In the genomic region with DNA sequence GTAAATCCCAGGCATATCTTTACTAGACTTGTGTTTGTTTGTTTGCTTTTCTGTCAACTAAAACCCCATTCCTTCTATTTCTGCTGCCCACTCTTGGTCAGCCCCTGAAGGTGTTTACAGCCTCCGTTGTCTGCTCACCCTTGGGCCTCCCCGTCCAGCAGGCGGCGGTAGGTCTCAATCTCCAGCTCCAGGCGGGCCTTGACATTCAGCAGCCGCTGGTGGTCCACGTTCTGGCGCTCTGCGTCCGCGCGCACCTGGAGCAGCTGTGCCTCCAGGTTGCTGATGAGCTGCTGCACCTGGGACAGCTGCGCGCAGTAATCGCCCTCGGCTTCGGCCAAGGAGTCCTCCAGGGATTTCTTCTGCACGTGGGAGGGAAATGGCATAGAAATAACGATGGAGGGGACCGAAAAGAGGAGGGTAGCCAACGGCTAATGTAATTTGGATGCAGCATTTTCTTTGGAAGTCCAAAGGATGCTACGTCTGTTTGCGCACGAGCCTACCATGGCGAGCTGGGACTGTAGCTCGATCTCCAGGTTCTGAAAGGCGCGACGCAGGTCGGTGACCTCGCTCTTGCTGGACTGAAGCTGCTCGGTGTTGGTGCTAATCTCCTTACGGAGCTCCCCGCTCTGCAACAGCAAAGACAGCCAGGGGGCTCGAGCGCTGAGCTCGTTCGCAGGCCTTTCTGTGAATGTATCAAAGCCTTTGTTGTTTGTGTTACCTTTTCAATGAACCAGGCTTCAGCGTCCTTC, we compare ENCODE assay signal across 1 cellular context.
A peak's percentile ranks its signal among the peaks of the same experiment; 100 is the strongest.
TF ChIP-seq lines count a peak whose summit lies in the region.

No MANE protein-coding gene starts in this region.

TF ChIP-seq in H1, 55 proteins besides CTCF, POLR2A, EP300 and RAD21 (continued from another document):
- TF ChIP-seq, protein P1, sequence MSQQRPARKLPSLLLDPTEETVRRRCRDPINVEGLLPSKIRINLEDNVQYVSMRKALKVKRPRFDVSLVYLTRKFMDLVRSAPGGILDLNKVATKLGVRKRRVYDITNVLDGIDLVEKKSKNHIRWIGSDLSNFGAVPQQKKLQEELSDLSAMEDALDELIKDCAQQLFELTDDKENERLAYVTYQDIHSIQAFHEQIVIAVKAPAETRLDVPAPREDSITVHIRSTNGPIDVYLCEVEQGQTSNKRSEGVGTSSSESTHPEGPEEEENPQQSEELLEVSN (IDR thresholded peaks at IDR 0.05): peak; percentile 61; the same call in 1 of the 2 replicates
- TF ChIP-seq TAF1 (IDR thresholded peaks at IDR 0.05; ENCODE audit: low read depth, low read length) (no peak), CBX8 (IDR thresholded peaks at IDR 0.05; ENCODE audit: borderline replicate concordance, low read depth, low read length) (no peak), FOSL1 (IDR thresholded peaks at IDR 0.05; ENCODE audit: insufficient read depth, low read depth, low read length) (no peak), NANOG (IDR thresholded peaks at IDR 0.05; ENCODE audit: insufficient read depth, low read depth, low read length, poor library complexity, severe bottlenecking) (peak; percentile 23), KDM1A (IDR thresholded peaks at IDR 0.05; ENCODE audit: borderline replicate concordance, low read length) (no peak), CHD2 (IDR thresholded peaks at IDR 0.05; ENCODE audit: low read length) (peak; percentile 33; the same call in 1 of the 2 replicates), RNF2 (IDR thresholded peaks at IDR 0.05; ENCODE audit: borderline replicate concordance, low read depth, low read length, missing control alignments, poor library complexity, severe bottlenecking) (no peak), YY1 (IDR thresholded peaks at IDR 0.05; ENCODE audit: low read depth, low read length) (0 out of 2 replicates have a peak, but pooled peaks have one; percentile 31), CTBP2 (IDR thresholded peaks at IDR 0.05; ENCODE audit: borderline replicate concordance, insufficient read depth, insufficient read length, low read length) (peak; percentile 56), MAX (IDR thresholded peaks at IDR 0.05) (peak; percentile 61), TAF7 (optimal IDR thresholded peaks at IDR 0.05; ENCODE audit: borderline replicate concordance, low read depth, low read length) (peak; percentile 35), POU5F1 (IDR thresholded peaks at IDR 0.05; ENCODE audit: low read depth, low read length) (no peak), TCF12 (IDR thresholded peaks at IDR 0.05; ENCODE audit: low read depth, low read length) (peak; percentile 82; the same call in 1 of the 2 replicates)
- TF ChIP-seq, protein P2, sequence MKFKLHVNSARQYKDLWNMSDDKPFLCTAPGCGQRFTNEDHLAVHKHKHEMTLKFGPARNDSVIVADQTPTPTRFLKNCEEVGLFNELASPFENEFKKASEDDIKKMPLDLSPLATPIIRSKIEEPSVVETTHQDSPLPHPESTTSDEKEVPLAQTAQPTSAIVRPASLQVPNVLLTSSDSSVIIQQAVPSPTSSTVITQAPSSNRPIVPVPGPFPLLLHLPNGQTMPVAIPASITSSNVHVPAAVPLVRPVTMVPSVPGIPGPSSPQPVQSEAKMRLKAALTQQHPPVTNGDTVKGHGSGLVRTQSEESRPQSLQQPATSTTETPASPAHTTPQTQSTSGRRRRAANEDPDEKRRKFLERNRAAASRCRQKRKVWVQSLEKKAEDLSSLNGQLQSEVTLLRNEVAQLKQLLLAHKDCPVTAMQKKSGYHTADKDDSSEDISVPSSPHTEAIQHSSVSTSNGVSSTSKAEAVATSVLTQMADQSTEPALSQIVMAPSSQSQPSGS (IDR thresholded peaks at IDR 0.05; ENCODE audit: low read length): no peak
